In genomic region chr1:27099904-27100796, GRCh38 we compare ENCODE assay signal across 8 cellular contexts. TPM values are rescaled to one million over a fixed set of nuclear protein-coding genes. Genes with fewer than 3 reads are reported as not detected.
DNase-seq lines count a peak whose midpoint lies in the region; ATAC-seq and TF ChIP-seq lines count a peak whose summit lies in the region.

No MANE protein-coding gene starts in this region.

- 74% methylated on average over 11 to 30 of the region's 34 CpGs for WGBS in testis, 2 donors

- H3K9me3 ChIP-seq in testis = no peaks in the 10 kb centered on the region

- TF ChIP-seq CTCF in testis (IDR thresholded peaks at IDR 0.05) = no peak

- TF ChIP-seq POLR2A in testis (IDR thresholded peaks at IDR 0.05) = no peak

- ATAC-seq in HG03097 (IDR thresholded peaks at IDR 0.05; ENCODE audit: low FRiP score, unreplicated experiment) = no peak
- no peak for ATAC-seq in GM21723 (IDR thresholded peaks at IDR 0.05; ENCODE audit: unreplicated experiment)

- intact Hi-C loops in testis (cut with DNase I; ENCODE audit: low total_unique reads) = loop anchor here (5.0 to 10.0 kb wide), 2 partner anchors 53 to 105 kb away; partner anchors contain the start of gene TRNP1

- peak; percentile 62 for DNase-seq in DMS 273 (lab: John Stamatoyannopoulos, UW; ENCODE audit: unreplicated experiment)
- no peak for DNase-seq in DMS 273 treated with DMSO at 0.1 percent for 48 hours (lab: John Stamatoyannopoulos, UW)
- peak; percentile 55 for DNase-seq in kidney glomerular epithelial cell (lab: John Stamatoyannopoulos, UW)
- peak; percentile 77 for DNase-seq in testis
- no peak for DNase-seq in NK-92 (lab: John Stamatoyannopoulos, UW; ENCODE audit: unreplicated experiment)

- H3K4me1 ChIP-seq in testis = peaks cover 25% of the 10 kb centered on the region

- no peaks in the 10 kb centered on the region for H3K36me3 ChIP-seq in testis (ENCODE audit: low read depth, missing control alignments)

- H3K4me3 ChIP-seq in testis = no peak overlapping the region

- no peaks in the 10 kb centered on the region for H3K27me3 ChIP-seq in testis

- peak overlapping the region; percentile 45 for H3K27ac ChIP-seq in angular gyrus (ENCODE audit: low read depth, low read length)
- peak overlapping the region; percentile 72 to 85 for H3K27ac ChIP-seq in testis

RNA-seq across cellular contexts. Expression of gene SLC9A1, which starts 54.8 kb away (rescaled TPM):
- 10 to 100 TPM; 16.8 to 26.4 TPM for total RNA-seq in testis
- 33.5 TPM for polyA plus RNA-seq in testis (ENCODE audit: insufficient read depth, low read depth, low replicate concordance)

Comparison
In these comparisons a context has a peak if more than half of its experiments do, and no peak if none do; other contexts are left out.
1. DNase-seq: peak in DMS 273 (single experiment), kidney glomerular epithelial cell (single experiment) and testis (single experiment); none in DMS 273 treated with DMSO at 0.1 percent for 48 hours (single experiment) and NK-92 (single experiment).